22 cellular contexts compared by ENCODE assay signal in the genomic region with DNA sequence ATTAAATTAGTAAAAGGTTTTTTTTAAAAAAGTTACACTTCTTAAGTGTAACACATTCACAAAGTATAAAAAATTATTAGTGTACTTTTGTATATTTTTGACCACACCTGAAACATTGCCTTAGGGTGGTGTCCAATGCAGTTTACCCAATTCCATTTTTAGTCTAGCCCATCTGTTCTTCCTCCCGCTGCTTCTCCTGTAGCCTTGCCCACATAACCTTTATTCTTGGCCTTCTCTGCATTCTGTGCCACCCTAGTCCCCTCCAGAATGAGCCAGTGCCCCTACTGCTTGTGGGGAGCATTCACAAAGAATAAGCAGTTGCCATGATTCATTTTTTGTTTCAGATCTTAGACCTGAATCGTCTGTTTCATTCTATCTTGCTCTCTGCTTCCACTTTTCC.
"Had no signal": no experiment of that assay in that cellular context is flagged by ENCODE, and none has a peak within 500 bp of the region (broad histone marks: within the 10 kb centered on the region; RNA-seq: fewer than 3 reads in every experiment).

No MANE protein-coding gene starts in this region.

- DNase-seq: colonic mucosa; cortex of kidney; dermis blood vessel endothelial cell; dorsolateral prefrontal cortex; effector CD4-positive, alpha-beta T cell; effector CD8-positive, alpha-beta T cell; effector memory CD4-positive, alpha-beta T cell; effector memory CD8-positive, alpha-beta T cell; endodermal cell; erythroblast; esophagus squamous epithelium; foreskin fibroblast; foreskin keratinocyte; foreskin melanocyte; gastrocnemius medialis; glutamatergic neuron; head of caudate nucleus; heart left ventricle; heart right ventricle had no signal

- FAIRE-seq: endometrium, endothelial cell of umbilical vein, frontal cortex had no signal
